Comparison of ENCODE assay signal across 8 cellular contexts in genomic region chr16:22297871-22298733, GRCh38. TPM values are rescaled to one million over a fixed set of nuclear protein-coding genes. Genes with fewer than 3 reads are reported as not detected.
A peak's percentile ranks its signal among the peaks of the same experiment; 100 is the strongest.
DNase-seq lines count a peak whose midpoint lies in the region; ATAC-seq and TF ChIP-seq lines count a peak whose summit lies in the region.

No MANE protein-coding gene starts in this region.

- ATAC-seq in Right ventricle myocardium inferior (peak; percentile 56), HG03139 (IDR thresholded peaks at IDR 0.05; ENCODE audit: unreplicated experiment) (peak; percentile 12)

- H3K4me3 ChIP-seq in kidney epithelial cell (ENCODE audit: low read depth, low read length), result peak overlapping the region; percentile 67

- DNase-seq in Right ventricle myocardium inferior (ENCODE audit: missing footprints) (no peak), cardiac septum (ENCODE audit: low spot score) (no peak), NCI-H226 (peak; percentile 87), cerebellar cortex (ENCODE audit: low spot score) (peak; percentile 95), kidney epithelial cell (ENCODE audit: low read depth) (peak; percentile 74)
- peak; percentile 50 for DNase-seq in activated CD4-positive, CD25-positive, alpha-beta regulatory T cell treated with anti-CD3 and anti-CD28 coated beads, Interleukin-2, amount 50 U/mL, for 16 hours (ENCODE audit: low read depth, low spot score)
- peak; percentile 79 for DNase-seq in stimulated activated CD4-positive, alpha-beta T cell treated with anti-CD3 and anti-CD28 coated beads, Interleukin-15, amount 100 ng/mL, for 24 hours

- H3K27me3 ChIP-seq in kidney epithelial cell (ENCODE audit: control insufficient read depth, insufficient read depth, low read length), result no peaks in the 10 kb centered on the region

- H3K36me3 ChIP-seq in kidney epithelial cell (ENCODE audit: control insufficient read depth, insufficient read depth, low read length), result no peaks in the 10 kb centered on the region

- intact Hi-C loops in Right ventricle myocardium inferior (cut with DNase I) (loop anchor here (1.0 to 5.0 kb wide), 3 partner anchors 92 to 291 kb away; partner anchors contain the start of genes EEF2K and MOSMO), cardiac septum (cut with DNase I) (loop anchor here (1.0 to 5.0 kb wide), 3 partner anchors 92 to 296 kb away; partner anchors contain the start of genes EEF2K and PDZD9)

- TF ChIP-seq CTCF in kidney epithelial cell (IDR thresholded peaks at IDR 0.05; ENCODE audit: insufficient read depth, low read length, poor library complexity, severe bottlenecking), result no peak

RNA-seq across cellular contexts. Expression of gene POLR3E, which starts 0.9 kb away (rescaled TPM):
- total RNA-seq in Right ventricle myocardium inferior (36.4 TPM), cardiac septum (32.7 TPM), kidney epithelial cell (33.1 and 39.4 TPM in 2 replicates)

Comparison
In these comparisons a context has a peak if more than half of its experiments do, and no peak if none do; other contexts are left out.
1. DNase-seq: peak in NCI-H226 (single experiment), activated CD4-positive, CD25-positive, alpha-beta regulatory T cell treated with anti-CD3 and anti-CD28 coated beads, Interleukin-2, amount 50 U/mL, for 16 hours (single experiment), cerebellar cortex (single experiment), kidney epithelial cell (single experiment) and stimulated activated CD4-positive, alpha-beta T cell treated with anti-CD3 and anti-CD28 coated beads, Interleukin-15, amount 100 ng/mL, for 24 hours (single experiment); none in Right ventricle myocardium inferior (single experiment) and cardiac septum (single experiment).